In the genomic region with DNA sequence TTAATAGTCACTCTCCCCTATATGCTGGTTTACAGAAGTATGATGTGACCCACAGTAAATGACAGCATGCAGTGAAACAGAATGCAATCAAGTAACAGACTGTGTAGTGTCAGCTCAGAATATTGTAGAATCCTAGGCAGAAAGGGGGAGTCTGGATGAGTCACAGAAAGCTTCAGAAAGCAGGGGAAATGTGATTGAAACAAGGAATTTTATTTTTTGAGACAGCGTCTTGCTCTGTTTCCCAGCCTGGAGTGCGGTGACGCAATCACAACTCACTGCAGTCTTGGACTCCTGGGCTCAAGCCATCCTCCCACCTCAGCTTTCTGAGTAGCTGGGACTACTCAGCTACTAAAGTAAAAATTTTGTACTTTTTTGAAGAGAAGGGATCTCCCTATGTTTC, we compare ENCODE assay signal across 22 cellular contexts.
DNase-seq lines count a peak whose midpoint lies in the region; ATAC-seq, FAIRE-seq and TF ChIP-seq lines count a peak whose summit lies in the region.
"Had no signal": no experiment of that assay in that cellular context is flagged by ENCODE, and none has a peak within 500 bp of the region (broad histone marks: within the 10 kb centered on the region; RNA-seq: fewer than 3 reads in every experiment).

No MANE protein-coding gene starts in this region.

- CTCF ChIA-PET in HepG2 (lab: Yijun Ruan, JAX; ENCODE audit: low intra/inter-chr PET ratio, low total read pairs) = no interaction called here
- CTCF ChIA-PET in H1 (lab: Charles Lee; ENCODE audit: partially characterized antibody) = interaction anchor here (0.7 to 1.1 kb wide), 2 partner anchors 19 to 268 kb away, joined by 3 read pairs; no protein-coding TSS in a partner anchor

- no peak for TF ChIP-seq EP300 in HepG2 (IDR thresholded peaks at IDR 0.05; ENCODE audit: low read depth in 2 of 2, low read length in 2 of 2)
- TF ChIP-seq EP300 in HepG2 (CRISPR knock-in tag; IDR thresholded peaks at IDR 0.05; ENCODE audit: borderline replicate concordance) = no peak
- TF ChIP-seq EP300 in H1 (IDR thresholded peaks at IDR 0.05; ENCODE audit: borderline replicate concordance in 1 of 2, low read depth in 2 of 2, low read length in 2 of 2) = no peak

- H3K4ac ChIP-seq in H1 (replicated peaks; ENCODE audit: insufficient read length, low read depth, low read length) = no peak overlapping the region

- H2BK12ac ChIP-seq in H1 (ENCODE audit: low read depth, low read length) = no peak overlapping the region

- H3K79me1 ChIP-seq in H1 (ENCODE audit: low read depth, low read length) = no peaks in the 10 kb centered on the region

- ATAC-seq in HepG2 (no peak), right lobe of liver (no peak), left lung (peak; percentile 68), GM18907 (IDR thresholded peaks at IDR 0.05; ENCODE audit: unreplicated experiment) (no peak)
- ATAC-seq: foreskin keratinocyte; GM12878; natural killer cell treated with Interleukin-12 subunit alpha and Interleukin-12 subunit beta and Interleukin-15 and Interleukin-18, amount 100 ng/mL, for 72 hours; WTC11 had no signal

- H3K4me1 ChIP-seq in HepG2 (ENCODE audit: insufficient read depth, low read length) (no peaks in the 10 kb centered on the region), right lobe of liver (no peaks in the 10 kb centered on the region), H1 (replicated peaks in 1 of 4; ENCODE audit: control insufficient read depth in 3 of 4, insufficient read depth in 4 of 4, low read length in 3 of 4) (no peaks in the 10 kb centered on the region), left lung (peaks cover 0 to 17% of the 10 kb centered on the region in 2 donors)
- H3K4me1 ChIP-seq: ascending aorta, foreskin keratinocyte, HAP-1, transverse colon had no signal

- H3K56ac ChIP-seq in H1 (replicated peaks; ENCODE audit: insufficient read length, low read depth, low read length) = no peak overlapping the region

- FAIRE-seq in HepG2 (lab: Jason Lieb, UNC) (no peak), H1 (lab: Jason Lieb, UNC) (no peak)
- FAIRE-seq: GM12878, HTR-8/SVneo had no signal

- intact Hi-C loops in HepG2 (cut with micrococcal nuclease; ENCODE audit: unreplicated experiment) (no loop called here), right lobe of liver (cut with DNase I) (no loop called here), left lung (cut with DNase I) (no loop called here)

- no peak overlapping the region for H2BK20ac ChIP-seq in H1 (ENCODE audit: low read length)

- no peak overlapping the region for H4K91ac ChIP-seq in H1 (replicated peaks; ENCODE audit: insufficient read length, low read length)

- TF ChIP-seq RAD21 in HepG2 (CRISPR knock-in tag; IDR thresholded peaks at IDR 0.05) (no peak), H1 (IDR thresholded peaks at IDR 0.05 in 1 of 2, conservative IDR thresholded peaks at IDR 0.05 in 1 of 2; ENCODE audit: low read depth in 2 of 2, low read length in 2 of 2) (no peak)

- no peak overlapping the region for H2BK5ac ChIP-seq in H1 (ENCODE audit: low read depth, low read length)

- H3K27me3 ChIP-seq in HepG2 (ENCODE audit: control insufficient read depth in 1 of 2, insufficient read depth in 2 of 2, low read length in 2 of 2) (peaks cover 0 to 11% of the 10 kb centered on the region in 2 experiments; a peak in 2 of 5 replicates), right lobe of liver (no peaks in the 10 kb centered on the region), H1 (replicated peaks in 1 of 4; ENCODE audit: control insufficient read depth in 3 of 4, extremely low read depth in 1 of 4, insufficient read depth in 3 of 4, low read length in 3 of 4) (no peaks in the 10 kb centered on the region), left lung (no peaks in the 10 kb centered on the region)
- H3K27me3 ChIP-seq: ascending aorta, foreskin keratinocyte, transverse colon had no signal

- no peak overlapping the region for H3K9ac ChIP-seq in HepG2 (ENCODE audit: insufficient read depth, low read depth, low read length)
- H3K9ac ChIP-seq in H1 (replicated peaks in 1 of 4; ENCODE audit: extremely low read depth in 1 of 4, low read depth in 3 of 4, low read length in 3 of 4) = no peak overlapping the region

- H4K8ac ChIP-seq in H1 (ENCODE audit: extremely low read depth, insufficient read depth, low read length) = no peak overlapping the region

- no peaks in the 10 kb centered on the region for H3K36me3 ChIP-seq in HepG2 (replicated peaks in 1 of 2; ENCODE audit: control insufficient read depth in 1 of 2, insufficient read depth in 2 of 2, low read length in 2 of 2)
- no peaks in the 10 kb centered on the region for H3K36me3 ChIP-seq in right lobe of liver
- no peaks in the 10 kb centered on the region for H3K36me3 ChIP-seq in H1 (ENCODE audit: control insufficient read depth in 2 of 4, insufficient read depth in 4 of 4, low read length in 3 of 4)
- no peaks in the 10 kb centered on the region for H3K36me3 ChIP-seq in left lung
- H3K36me3 ChIP-seq: ascending aorta, HAP-1, transverse colon had no signal

- 78% methylated on average over 3 of the region's 3 CpGs for WGBS in HepG2 (ENCODE audit: low lambda C conversion rate)
- 88% methylated on average over 3 of the region's 3 CpGs for WGBS in right lobe of liver (ENCODE audit: insufficient coverage, low coverage, low lambda C conversion rate, missing lambda C conversion rate)
- WGBS in H1 (ENCODE audit: extremely low coverage in 1 of 2, insufficient coverage in 1 of 2, insufficient read length in 1 of 2, insufficient replicate concordance in 2 of 2, low coverage in 1 of 2, low lambda C conversion rate in 2 of 2, missing lambda C conversion rate in 1 of 2), 2 experiments = 76% methylated on average over 3 of the region's 3 CpGs; no CpG with 5 or more reads in 1 of the 2 experiments

- DNase-seq in HepG2 (ENCODE audit: low spot score) (no peak), right lobe of liver (no peak), H1 (ENCODE audit: low read depth in 1 of 2, low spot score in 2 of 2) (no peak), left lung (peak in 1 of 2 donors; percentile 65), NOMO-1 treated with DMSO at 0.1 percent for 48 hours (lab: John Stamatoyannopoulos, UW; ENCODE audit: unreplicated experiment) (no peak), NCI-H526 treated with DMSO at 0.1 percent for 48 hours (lab: John Stamatoyannopoulos, UW) (no peak), NK-92 (lab: John Stamatoyannopoulos, UW; ENCODE audit: unreplicated experiment) (no peak)
- DNase-seq: ACHN; activated effector memory CD4-positive, alpha-beta T cell treated with Interleukin-2 at 50 U/mL for 16 hours; foreskin keratinocyte; NCI-H2081 treated with DMSO at 0.1 percent for 48 hours; RPMI8226; stimulated activated CD4-positive, alpha-beta T cell treated with anti-CD3 and anti-CD28 coated beads, Interleukin-2, amount 100 ng/mL, for 24 hours; T-helper 1 cell; transverse colon had no signal

- no peak overlapping the region for H3K18ac ChIP-seq in H1 (ENCODE audit: extremely low read depth, low read length)

- POLR2A ChIA-PET in HepG2 (lab: Yijun Ruan, JAX) (no interaction called here), H1 (lab: Charles Lee; ENCODE audit: partially characterized antibody) (no interaction called here)

- no peak overlapping the region for H3K14ac ChIP-seq in H1 (ENCODE audit: insufficient read length)

- no peak overlapping the region for H4K5ac ChIP-seq in H1 (ENCODE audit: insufficient read length, low read depth, low read length)

- no TSS peak for BruUV-seq in HepG2 (replicated peaks; lab: Mats Ljungman, UMichigan)

- H3K23ac ChIP-seq in H1 (ENCODE audit: insufficient read length) = no peak overlapping the region

- H3K4me2 ChIP-seq in HepG2 (ENCODE audit: low read depth, low read length) (no peak overlapping the region), H1 (ENCODE audit: insufficient read depth in 1 of 2, low read depth in 2 of 2, low read length in 2 of 2) (no peak overlapping the region)

- H2AFZ ChIP-seq in HepG2 (ENCODE audit: low read length) = no peak overlapping the region
- H2AFZ ChIP-seq in H1 (ENCODE audit: low read length) = no peak overlapping the region

- H2BK15ac ChIP-seq in H1 (ENCODE audit: low read length) = no peak overlapping the region

- no peaks in the 10 kb centered on the region; the same call in 1 of the 2 replicates for H3K23me2 ChIP-seq in H1 (ENCODE audit: low read depth, low read length)

- H3K79me2 ChIP-seq in HepG2 (ENCODE audit: insufficient read depth, low read length) (no peaks in the 10 kb centered on the region), H1 (ENCODE audit: control insufficient read depth in 1 of 2, insufficient read depth in 2 of 2, low read length in 2 of 2) (no peaks in the 10 kb centered on the region)

- H3K27ac ChIP-seq in HepG2 (ENCODE audit: extremely low read length, insufficient read depth, low read length) (no peak overlapping the region), right lobe of liver (no peak overlapping the region), H1 (ENCODE audit: low read depth, low read length) (no peak overlapping the region), left lung (no peak overlapping the region)
- H3K27ac ChIP-seq: ascending aorta, foreskin keratinocyte, transverse colon had no signal

- TF ChIP-seq POLR2A in HepG2 (IDR thresholded peaks at IDR 0.05; ENCODE audit: insufficient read depth in 1 of 2, low read depth in 2 of 2, low read length in 2 of 2) (no peak), right lobe of liver (IDR thresholded peaks at IDR 0.05) (no peak), H1 (IDR thresholded peaks at IDR 0.05; ENCODE audit: control extremely low read depth in 1 of 2, low read depth in 2 of 2, low read length in 2 of 2) (no peak)

- H3K4me3 ChIP-seq in HepG2 (replicated peaks in 1 of 3; ENCODE audit: insufficient read depth in 1 of 3, low read depth in 2 of 3, low read length in 3 of 3) = no peak overlapping the region
- no peak overlapping the region for H3K4me3 ChIP-seq in right lobe of liver
- no peak overlapping the region for H3K4me3 ChIP-seq in H1 (ENCODE audit: extremely low read depth in 1 of 4, insufficient read depth in 2 of 4, low read depth in 3 of 4, low read length in 4 of 4)
- no peak overlapping the region for H3K4me3 ChIP-seq in left lung
- H3K4me3 ChIP-seq: ascending aorta, GM12878, HAP-1, transverse colon had no signal

- no peaks in the 10 kb centered on the region for H3K9me3 ChIP-seq in HepG2 (ENCODE audit: low read length)
- no peaks in the 10 kb centered on the region for H3K9me3 ChIP-seq in right lobe of liver
- no peaks in the 10 kb centered on the region for H3K9me3 ChIP-seq in H1 (ENCODE audit: insufficient read depth in 2 of 2, low read depth in 1 of 2, low read length in 1 of 2)
- H3K9me3 ChIP-seq in left lung = no peaks in the 10 kb centered on the region
- H3K9me3 ChIP-seq: ascending aorta, HAP-1, transverse colon had no signal

- H2AK5ac ChIP-seq in H1 (ENCODE audit: low read depth, low read length) = no peak overlapping the region

- no peak overlapping the region for H2BK120ac ChIP-seq in H1 (replicated peaks; ENCODE audit: low read depth, low read length)

- no peak for TF ChIP-seq CTCF in HepG2 (CRISPR knock-in tag; IDR thresholded peaks at IDR 0.05)
- no peak for TF ChIP-seq CTCF in right lobe of liver (IDR thresholded peaks at IDR 0.05)
- TF ChIP-seq CTCF in H1 (IDR thresholded peaks at IDR 0.05; ENCODE audit: control extremely low read depth in 1 of 3, insufficient read depth in 1 of 3, low read depth in 1 of 3, low read length in 3 of 3) = no peak
- TF ChIP-seq CTCF in left lung (IDR thresholded peaks at IDR 0.05) = no peak

- H4K20me1 ChIP-seq in HepG2 (ENCODE audit: insufficient read depth, low read length) (no peaks in the 10 kb centered on the region), H1 (replicated peaks in 1 of 2; ENCODE audit: control insufficient read depth in 1 of 2, insufficient read depth in 2 of 2, low read length in 2 of 2) (no peaks in the 10 kb centered on the region)

- in situ Hi-C loops in HepG2 (cut with HindIII; ENCODE audit: extremely low pct_ligation_motif_present, low pct_unique_long_range_greater_than_20kb) = no loop called here

Comparison
In these comparisons a context has a peak if more than half of its experiments do, and no peak if none do; other contexts are left out.
1. Of the 41 proteins assayed by ChIP-seq in both HepG2 and H1: peak only in HepG2: none; only in H1: none; in both: CEBPB; in neither: 40.